18 cellular contexts compared by ENCODE assay signal in genomic region chr13:113831061-113831460, GRCh38.
"Had no signal": no experiment of that assay in that cellular context is flagged by ENCODE, and none has a peak within 500 bp of the region (broad histone marks: within the 10 kb centered on the region; RNA-seq: fewer than 3 reads in every experiment).

No MANE protein-coding gene starts in this region.

- H3K27me3 Mint-ChIP-seq: naive B cell; stimulated activated naive B cell treated with anti-CD40 and anti-IgM and Interleukin-4, amounts not matched to agents 10 μg/mL and 1 μg/mL and 100 μg/mL, for 72 hours; type B pancreatic cell had no signal

- H3K9me3 Mint-ChIP-seq: endodermal cell; nephron; stimulated activated naive B cell treated with anti-CD40 and anti-IgM and Interleukin-4, amounts not matched to agents 10 μg/mL and 1 μg/mL and 100 μg/mL, for 72 hours; type B pancreatic cell had no signal

- H3K27me3 ChIP-seq: heart left ventricle, left lung, sigmoid colon had no signal

- H3K27ac Mint-ChIP-seq: endodermal cell; naive B cell; nephron; stimulated activated naive B cell treated with anti-CD40 and anti-IgM and Interleukin-4, amounts not matched to agents 10 μg/mL and 1 μg/mL and 100 μg/mL, for 72 hours; type B pancreatic cell had no signal

- H3K4me3 Mint-ChIP-seq: endodermal cell; naive B cell; nephron; stimulated activated naive B cell treated with anti-CD40 and anti-IgM and Interleukin-4, amounts not matched to agents 10 μg/mL and 1 μg/mL and 100 μg/mL, for 72 hours; type B pancreatic cell had no signal

- H3K36me3 Mint-ChIP-seq: naive B cell had no signal

- H3K4me1 ChIP-seq: heart left ventricle, left lung had no signal

- H3K27ac ChIP-seq: coronary artery, heart left ventricle, left lung, sigmoid colon, skin epidermis had no signal

- H3K9me3 ChIP-seq: heart left ventricle, left lung, sigmoid colon had no signal

- DNase-seq: effector CD4-positive, alpha-beta T cell; endodermal cell; erythroblast; foreskin melanocyte; hippocampal formation; mesendoderm; naive B cell; sigmoid colon; stimulated activated CD4-positive, alpha-beta T cell treated with anti-CD3 and anti-CD28 coated beads, Interleukin-2, amount 100 ng/mL, for 24 hours; stimulated activated CD4-positive, alpha-beta T cell treated with anti-CD3 and anti-CD28 coated beads, Interleukin-4, amount 100 ng/mL, for 4 hours; stimulated activated naive B cell treated with anti-CD40 and anti-IgM and Interleukin-4, amounts not matched to agents 10 μg/mL and 1 μg/mL and 100 μg/mL, for 72 hours had no signal

- H3K4me3 ChIP-seq: coronary artery, heart left ventricle, left lung, lung, sigmoid colon, skin epidermis had no signal

- ATAC-seq: left lung; stimulated activated naive B cell treated with anti-CD40 and anti-IgM and Interleukin-4, amounts not matched to agents 10 μg/mL and 1 μg/mL and 100 μg/mL, for 72 hours had no signal

- H3K4me1 Mint-ChIP-seq: endodermal cell had no signal
